In the genomic region with DNA sequence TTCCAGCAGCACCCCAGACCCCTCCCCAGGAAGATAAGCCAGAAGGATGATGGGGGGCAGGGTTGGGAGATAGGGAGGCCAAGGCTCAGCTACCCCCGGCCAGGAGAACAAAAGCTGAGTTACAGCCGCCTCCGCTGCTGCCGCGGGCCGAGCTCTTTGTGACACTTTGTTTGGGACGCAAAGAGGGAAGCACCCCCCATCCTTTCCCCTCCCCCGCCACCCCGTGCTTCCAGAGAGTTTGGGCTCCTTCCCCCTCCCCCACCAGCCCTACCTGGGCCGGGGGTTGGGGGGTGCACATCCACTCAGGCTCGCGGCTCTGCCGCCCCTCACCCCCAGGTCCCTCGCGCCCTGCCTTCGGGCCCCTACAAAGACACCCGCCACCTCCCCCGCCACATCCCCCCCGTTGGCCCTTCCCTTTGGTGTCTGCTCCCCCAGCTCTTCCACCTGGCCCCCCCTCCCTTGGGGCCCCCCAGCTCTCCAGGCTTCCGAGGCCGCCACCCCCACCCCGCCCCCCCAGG, we compare ENCODE assay signal across 8 cellular contexts. TPM values are rescaled to one million over a fixed set of nuclear protein-coding genes. Genes with fewer than 3 reads are reported as not detected.
A peak's percentile ranks its signal among the peaks of the same experiment; 100 is the strongest.
DNase-seq lines count a peak whose midpoint lies in the region; ATAC-seq, FAIRE-seq and TF ChIP-seq lines count a peak whose summit lies in the region.

No MANE protein-coding gene starts in this region.

- H3K9ac ChIP-seq in keratinocyte (ENCODE audit: control insufficient read depth, extremely low read depth, insufficient read depth, low read length), result peak overlapping the region; percentile 63

- H3K4me3 Mint-ChIP-seq in activated naive CD8-positive, alpha-beta T cell treated with anti-CD3 and anti-CD28 coated beads for 36 hours, result peak overlapping the region; percentile 69

- FAIRE-seq in keratinocyte (lab: Jason Lieb, UNC), result no peak

- H3K27ac ChIP-seq in keratinocyte (ENCODE audit: control insufficient read depth, insufficient read depth, low read length) (peak overlapping the region; percentile 66), substantia nigra (ENCODE audit: low read depth, low read length, poor library complexity, severe bottlenecking) (peak overlapping the region; percentile 68)

- no peaks in the 10 kb centered on the region for H3K27me3 ChIP-seq in keratinocyte (ENCODE audit: control insufficient read depth, extremely low read depth, insufficient read depth, low read length)

- TF ChIP-seq CTCF in keratinocyte (optimal IDR thresholded peaks at IDR 0.05 in 1 of 3, IDR thresholded peaks at IDR 0.05 in 1 of 3, conservative IDR thresholded peaks at IDR 0.05 in 1 of 3; ENCODE audit: extremely low read depth in 1 of 3, insufficient read depth in 2 of 3, low read length in 3 of 3), result no peak

- dilution Hi-C loops in keratinocyte (cut with MboI; ENCODE audit: extremely low pct_ligation_motif_present, low sequenced_read_pairs), result no loop called here

- no peaks in the 10 kb centered on the region for H3K36me3 Mint-ChIP-seq in activated naive CD8-positive, alpha-beta T cell treated with anti-CD3 and anti-CD28 coated beads for 36 hours

- no peak overlapping the region for H3K27ac Mint-ChIP-seq in activated naive CD8-positive, alpha-beta T cell treated with anti-CD3 and anti-CD28 coated beads for 36 hours

- H3K4me2 ChIP-seq in keratinocyte (ENCODE audit: control insufficient read depth, extremely low read depth, insufficient read depth, low read depth, low read length), result peak overlapping the region; percentile 87

- peaks cover 26% of the 10 kb centered on the region for H3K4me1 Mint-ChIP-seq in activated naive CD8-positive, alpha-beta T cell treated with anti-CD3 and anti-CD28 coated beads for 36 hours

- H3K9me3 ChIP-seq in keratinocyte (ENCODE audit: control insufficient read depth, low read depth, low read length), result no peaks in the 10 kb centered on the region

- H3K79me2 ChIP-seq in keratinocyte (ENCODE audit: control insufficient read depth, insufficient read depth, low read length), result peaks cover 39% of the 10 kb centered on the region

- no peaks in the 10 kb centered on the region for H3K9me1 ChIP-seq in keratinocyte (ENCODE audit: control insufficient read depth, extremely low read depth, insufficient read depth, low read length)

- DNase-seq in NCI-H82 (lab: John Stamatoyannopoulos, UW) (peak; percentile 63), NCI-H82 treated with DMSO at 0.1 percent for 48 hours (lab: John Stamatoyannopoulos, UW; ENCODE audit: unreplicated experiment) (no peak), keratinocyte (ENCODE audit: low read depth, low spot score) (no peak), substantia nigra (lab: John Stamatoyannopoulos, UW) (peak in 15 of 49 donors; percentile 16 to 73 (median 32))
- no peak for DNase-seq in activated naive CD8-positive, alpha-beta T cell treated with anti-CD3 and anti-CD28 coated beads for 36 hours

- H3K4me1 ChIP-seq in keratinocyte (ENCODE audit: control insufficient read depth, extremely low read depth, insufficient read depth, low read length), result peaks cover 51% of the 10 kb centered on the region

- peaks cover 2 to 10% of the 10 kb centered on the region in 2 experiments for H3K36me3 ChIP-seq in keratinocyte (ENCODE audit: control insufficient read depth in 2 of 2, extremely low read depth in 1 of 2, insufficient read depth in 2 of 2, low read length in 2 of 2)

- H3K9me3 Mint-ChIP-seq in activated naive CD8-positive, alpha-beta T cell treated with anti-CD3 and anti-CD28 coated beads for 36 hours, result no peaks in the 10 kb centered on the region

- no peak overlapping the region for H2AFZ ChIP-seq in keratinocyte (ENCODE audit: control insufficient read depth, low read length)

- peak overlapping the region; percentile 47 to 76 (median 64) for H3K4me3 ChIP-seq in keratinocyte (ENCODE audit: control insufficient read depth in 2 of 3, extremely low read depth in 1 of 3, insufficient read depth in 2 of 3, low read depth in 1 of 3, low read length in 3 of 3)

- no peaks in the 10 kb centered on the region for H3K27me3 Mint-ChIP-seq in activated naive CD8-positive, alpha-beta T cell treated with anti-CD3 and anti-CD28 coated beads for 36 hours

- ATAC-seq in HG02642 (IDR thresholded peaks at IDR 0.05; ENCODE audit: poor library complexity, unreplicated experiment), result no peak
- ATAC-seq in HG02973 (IDR thresholded peaks at IDR 0.05; ENCODE audit: unreplicated experiment), result no peak
- no peak for ATAC-seq in GM18858 (IDR thresholded peaks at IDR 0.05; ENCODE audit: unreplicated experiment)

- H4K20me1 ChIP-seq in keratinocyte (ENCODE audit: control insufficient read depth, extremely low read depth, insufficient read depth, low read length), result peaks cover 4% of the 10 kb centered on the region

RNA-seq across cellular contexts. Expression of gene ZNF219, which starts 0.8 kb away (rescaled TPM):
- total RNA-seq in activated naive CD8-positive, alpha-beta T cell treated with anti-CD3 and anti-CD28 coated beads for 36 hours, result 1 to 10 TPM; 6.9 to 8.6 TPM
- polyA plus RNA-seq in keratinocyte, result 23.1 to 35.3 TPM (median 24.8 TPM) in 3 replicates
- polyA plus RNA-seq in keratinocyte (2011; ENCODE audit: low read depth), result 3.3 TPM
- 13.6 and 54.2 TPM in 2 replicates for polyA plus RNA-seq in keratinocyte (2011; cell fraction: cytosol; rRNA removed)
- 92.2 and 119 TPM in 2 replicates for polyA plus RNA-seq in keratinocyte (2011; cell fraction: nucleus; rRNA removed)
- polyA plus RNA-seq in keratinocyte (2012; ENCODE audit: low replicate concordance), result 23.8 and 28.7 TPM in 2 replicates
- 16.3 to 21.7 TPM (median 21.3 TPM) in 3 replicates for polyA minus RNA-seq in keratinocyte
- polyA minus RNA-seq in keratinocyte (2011; cell fraction: cytosol; rRNA and poly(A)+ RNA removed), result 57.2 TPM
- polyA minus RNA-seq in keratinocyte (2011; cell fraction: nucleus; rRNA and poly(A)+ RNA removed), result 23.7 and 26.5 TPM in 2 replicates

RNA-seq across cellular contexts. Expression of gene TMEM253, which starts 3.2 kb away (rescaled TPM):
- total RNA-seq in activated naive CD8-positive, alpha-beta T cell treated with anti-CD3 and anti-CD28 coated beads for 36 hours, result not detected
- 1.1 to 1.4 TPM (median 1.3 TPM) in 3 replicates for polyA plus RNA-seq in keratinocyte
- 1.2 TPM for polyA plus RNA-seq in keratinocyte (2011; ENCODE audit: low read depth)
- polyA plus RNA-seq in keratinocyte (2011; cell fraction: cytosol; rRNA removed), result 0.74 and 1.1 TPM in 2 replicates
- polyA plus RNA-seq in keratinocyte (2011; cell fraction: nucleus; rRNA removed), result 1.7 and 1.8 TPM in 2 replicates
- polyA plus RNA-seq in keratinocyte (2012; ENCODE audit: low replicate concordance), result 1.4 and 2.1 TPM in 2 replicates
- 0.63 to 1.9 TPM (median 1.2 TPM) in 3 replicates for polyA minus RNA-seq in keratinocyte
- not detected for polyA minus RNA-seq in keratinocyte (2011; cell fraction: cytosol; rRNA and poly(A)+ RNA removed)
- polyA minus RNA-seq in keratinocyte (2011; cell fraction: nucleus; rRNA and poly(A)+ RNA removed), result 0.53 TPM in 1 of 2 replicates, not detected in the other

RNA-seq across cellular contexts. Expression of gene ARHGEF40, which starts 27.6 kb away (rescaled TPM):
- total RNA-seq in activated naive CD8-positive, alpha-beta T cell treated with anti-CD3 and anti-CD28 coated beads for 36 hours, result under 1 TPM in 1 of 2 experiments, not detected in 1; 0.21 TPM
- 8.7 to 14.4 TPM (median 11.9 TPM) in 3 replicates for polyA plus RNA-seq in keratinocyte
- polyA plus RNA-seq in keratinocyte (2011; ENCODE audit: low read depth), result 7.7 TPM
- polyA plus RNA-seq in keratinocyte (2011; cell fraction: cytosol; rRNA removed), result 10.9 and 11.1 TPM in 2 replicates
- polyA plus RNA-seq in keratinocyte (2011; cell fraction: nucleus; rRNA removed), result 34.3 and 52.7 TPM in 2 replicates
- 7.0 and 8.0 TPM in 2 replicates for polyA plus RNA-seq in keratinocyte (2012; ENCODE audit: low replicate concordance)
- 10.5 to 39.4 TPM (median 26.2 TPM) in 3 replicates for polyA minus RNA-seq in keratinocyte
- polyA minus RNA-seq in keratinocyte (2011; cell fraction: cytosol; rRNA and poly(A)+ RNA removed), result 9.4 TPM
- 14.1 and 16.1 TPM in 2 replicates for polyA minus RNA-seq in keratinocyte (2011; cell fraction: nucleus; rRNA and poly(A)+ RNA removed)

RNA-seq across cellular contexts. Expression of gene RNASE8, which starts 40.1 kb away (rescaled TPM):
- not detected for total RNA-seq in activated naive CD8-positive, alpha-beta T cell treated with anti-CD3 and anti-CD28 coated beads for 36 hours
- polyA plus RNA-seq in keratinocyte, result not detected in 3 replicates
- 0.45 TPM for polyA plus RNA-seq in keratinocyte (2011; ENCODE audit: low read depth)
- not detected in 2 replicates for polyA plus RNA-seq in keratinocyte (2011; cell fraction: cytosol; rRNA removed)
- not detected in 2 replicates for polyA plus RNA-seq in keratinocyte (2011; cell fraction: nucleus; rRNA removed)
- polyA plus RNA-seq in keratinocyte (2012; ENCODE audit: low replicate concordance), result 0.63 TPM in 1 of 2 replicates, not detected in the other
- not detected in 3 replicates for polyA minus RNA-seq in keratinocyte
- polyA minus RNA-seq in keratinocyte (2011; cell fraction: cytosol; rRNA and poly(A)+ RNA removed), result not detected
- not detected in 2 replicates for polyA minus RNA-seq in keratinocyte (2011; cell fraction: nucleus; rRNA and poly(A)+ RNA removed)

RNA-seq across cellular contexts. Expression of gene RNASE7, which starts 55.5 kb away (rescaled TPM):
- not detected for total RNA-seq in activated naive CD8-positive, alpha-beta T cell treated with anti-CD3 and anti-CD28 coated beads for 36 hours
- polyA plus RNA-seq in keratinocyte, result 17.4 to 36.6 TPM (median 19.0 TPM) in 3 replicates
- 169 TPM for polyA plus RNA-seq in keratinocyte (2011; ENCODE audit: low read depth)
- 19.3 and 22.8 TPM in 2 replicates for polyA plus RNA-seq in keratinocyte (2011; cell fraction: cytosol; rRNA removed)
- 51.6 and 58.1 TPM in 2 replicates for polyA plus RNA-seq in keratinocyte (2011; cell fraction: nucleus; rRNA removed)
- polyA plus RNA-seq in keratinocyte (2012; ENCODE audit: low replicate concordance), result 24.5 and 513 TPM in 2 replicates
- 14.7 to 29.6 TPM (median 16.9 TPM) in 3 replicates for polyA minus RNA-seq in keratinocyte
- polyA minus RNA-seq in keratinocyte (2011; cell fraction: cytosol; rRNA and poly(A)+ RNA removed), result 21.3 TPM
- 22.5 and 22.9 TPM in 2 replicates for polyA minus RNA-seq in keratinocyte (2011; cell fraction: nucleus; rRNA and poly(A)+ RNA removed)
